ENCODE assay signal across 9 cellular contexts in genomic region chr12:400828-401227, GRCh38. TPM values are rescaled to one million over a fixed set of nuclear protein-coding genes. Genes with fewer than 3 reads are reported as not detected.
DNase-seq lines count a peak whose midpoint lies in the region; ATAC-seq, FAIRE-seq and TF ChIP-seq lines count a peak whose summit lies in the region.
"Had no signal": no experiment of that assay in that cellular context is flagged by ENCODE, and none has a peak within 500 bp of the region (broad histone marks: within the 10 kb centered on the region; RNA-seq: fewer than 3 reads in every experiment).

No MANE protein-coding gene starts in this region.

- FAIRE-seq in GM12891 (lab: Jason Lieb, UNC), result no peak

- peaks cover 10% of the 10 kb centered on the region for H3K4me1 ChIP-seq in ACC112 (ENCODE audit: control insufficient read depth, insufficient read depth, low read length, unreplicated experiment)
- H3K4me1 ChIP-seq in HUES6 (ENCODE audit: control insufficient read depth, insufficient read depth, low read length), result peaks cover 8% of the 10 kb centered on the region; the same call in 1 of the 2 replicates
- H3K4me1 ChIP-seq in duodenal mucosa (ENCODE audit: control insufficient read depth in 1 of 2, insufficient read depth in 2 of 2, low read length in 2 of 2), result peaks cover 14% of the 10 kb centered on the region in 2 donors
- peaks cover 8% of the 10 kb centered on the region in 2 donors for H3K4me1 ChIP-seq in muscle layer of duodenum (ENCODE audit: control insufficient read depth in 1 of 2, insufficient read depth in 2 of 2, low read length in 2 of 2)

- H3K79me2 ChIP-seq in ACC112 (ENCODE audit: control insufficient read depth, insufficient read depth, low read length, unreplicated experiment), result peaks cover 17% of the 10 kb centered on the region

- H3K27me3 ChIP-seq in ACC112 (ENCODE audit: insufficient read depth, low read length) (no peaks in the 10 kb centered on the region), HUES6 (ENCODE audit: control insufficient read depth, insufficient read depth, low read length) (no peaks in the 10 kb centered on the region), duodenal mucosa (ENCODE audit: control insufficient read depth in 1 of 2, insufficient read depth in 2 of 2, low read length in 2 of 2) (no peaks in the 10 kb centered on the region), muscle layer of duodenum (ENCODE audit: low read depth, low read length) (no peaks in the 10 kb centered on the region)

- no peak overlapping the region for H3K27ac ChIP-seq in ACC112 (ENCODE audit: low read depth, low read length)
- no peak overlapping the region for H3K27ac ChIP-seq in HUES6 (ENCODE audit: low read depth, low read length)
- no peak overlapping the region for H3K27ac ChIP-seq in duodenal mucosa (ENCODE audit: low read depth, low read length)
- H3K27ac ChIP-seq in muscle layer of duodenum (ENCODE audit: low read length), result no peak overlapping the region

- H3K36me3 ChIP-seq in ACC112 (ENCODE audit: insufficient read depth, low read length), result no peaks in the 10 kb centered on the region
- peaks cover 3% of the 10 kb centered on the region for H3K36me3 ChIP-seq in HUES6 (ENCODE audit: control insufficient read depth, insufficient read depth, low read length)
- H3K36me3 ChIP-seq in duodenal mucosa (ENCODE audit: control insufficient read depth in 1 of 2, insufficient read depth in 2 of 2, low read length in 2 of 2), result no peaks in the 10 kb centered on the region
- no peaks in the 10 kb centered on the region for H3K36me3 ChIP-seq in muscle layer of duodenum (ENCODE audit: control insufficient read depth in 1 of 2, insufficient read depth in 2 of 2, low read length in 2 of 2)

- H3K9me3 ChIP-seq in HUES6 (ENCODE audit: control insufficient read depth, insufficient read depth, low read depth, low read length) (no peaks in the 10 kb centered on the region), duodenal mucosa (ENCODE audit: control insufficient read depth in 1 of 2, low read length in 2 of 2) (no peaks in the 10 kb centered on the region), muscle layer of duodenum (ENCODE audit: control insufficient read depth in 1 of 2, low read length in 2 of 2) (no peaks in the 10 kb centered on the region)

- ATAC-seq in HG02642 (IDR thresholded peaks at IDR 0.05; ENCODE audit: poor library complexity, unreplicated experiment) (no peak), esophagus mucosa (no peak)

- H3K4me3 ChIP-seq in ACC112 (ENCODE audit: low read depth, low read length) (peak overlapping the region; percentile 89), HUES6 (ENCODE audit: low read depth, low read length) (peak overlapping the region; percentile 84), duodenal mucosa (ENCODE audit: low read depth in 1 of 2, low read length in 2 of 2) (peak overlapping the region; percentile 88 to 99), muscle layer of duodenum (ENCODE audit: low read depth in 1 of 2, low read length in 2 of 2) (peak overlapping the region; percentile 93 to 99)

- no peak for DNase-seq in NCI-H2107 (lab: John Stamatoyannopoulos, UW)
- DNase-seq in GM12891 (ENCODE audit: insufficient read length, low spot score), result no peak
- DNase-seq: NCI-H446 treated with DMSO at 0.1 percent for 48 hours had no signal

- H3K9ac ChIP-seq in HUES6 (ENCODE audit: low read length), result no peak overlapping the region
- H3K9ac ChIP-seq in duodenal mucosa (ENCODE audit: low read depth in 1 of 2, low read length in 2 of 2), result peak overlapping the region; percentile 58 to 81

- no peak for TF ChIP-seq POLR2A in GM12891 (IDR thresholded peaks at IDR 0.05; ENCODE audit: low read depth, low read length)

- peak overlapping the region; percentile 38 for H2AFZ ChIP-seq in ACC112 (ENCODE audit: low read length, unreplicated experiment)

TF ChIP-seq in GM12891, 5 proteins besides CTCF, POLR2A, EP300 and RAD21:
- no peak for TF ChIP-seq POU2F2 (IDR thresholded peaks at IDR 0.05; ENCODE audit: low read depth, low read length)
- no peak for TF ChIP-seq TAF1 (IDR thresholded peaks at IDR 0.05; ENCODE audit: low read depth, low read length)
- no peak for TF ChIP-seq SPI1 (IDR thresholded peaks at IDR 0.05; ENCODE audit: low read depth, low read length)
- no peak for TF ChIP-seq PAX5 (IDR thresholded peaks at IDR 0.05; ENCODE audit: insufficient read depth, low read length, severe bottlenecking)
- no peak for TF ChIP-seq POLR2AphosphoS5 (IDR thresholded peaks at IDR 0.05; ENCODE audit: low read depth, low read length)

RNA-seq across cellular contexts. Expression of gene CCDC77, which starts 0.6 kb away (rescaled TPM):
- 5.4 TPM for polyA plus RNA-seq in GM12891 (2012; ENCODE audit: low read depth, missing spikeins)
- 5.9 TPM for total RNA-seq in esophagus mucosa

RNA-seq across cellular contexts. Expression of gene KDM5A, which starts 11.7 kb away (rescaled TPM):
- 13.8 TPM for polyA plus RNA-seq in GM12891 (2012; ENCODE audit: low read depth, missing spikeins)
- 42.6 TPM for total RNA-seq in esophagus mucosa

RNA-seq across cellular contexts. Expression of gene B4GALNT3, which starts 58.9 kb away (rescaled TPM):
- 0.08 TPM for polyA plus RNA-seq in GM12891 (2012; ENCODE audit: low read depth, missing spikeins)
- 25.9 TPM for total RNA-seq in esophagus mucosa
